21 cellular contexts compared by ENCODE assay signal in genomic region chr2:12036640-12036983, GRCh38.
A peak's percentile ranks its signal among the peaks of the same experiment; 100 is the strongest.
DNase-seq lines count a peak whose midpoint lies in the region; ATAC-seq and TF ChIP-seq lines count a peak whose summit lies in the region.
"Had no signal": no experiment of that assay in that cellular context is flagged by ENCODE, and none has a peak within 500 bp of the region (broad histone marks: within the 10 kb centered on the region; RNA-seq: fewer than 3 reads in every experiment).

No MANE protein-coding gene starts in this region.

- peaks cover 0 to 5% (median 0%) of the 10 kb centered on the region in 4 donors for H3K4me1 ChIP-seq in tibial nerve
- H3K4me1 ChIP-seq: left ventricle myocardium inferior, suprapubic skin, uterus had no signal

- H3K36me3 ChIP-seq in tibial nerve: no peaks in the 10 kb centered on the region
- H3K36me3 ChIP-seq: left ventricle myocardium inferior, suprapubic skin, uterus had no signal

- no peaks in the 10 kb centered on the region for H3K9me3 ChIP-seq in tibial nerve
- H3K9me3 ChIP-seq: suprapubic skin, uterus had no signal

- H3K27ac ChIP-seq in tibial nerve: no peak overlapping the region
- H3K27ac ChIP-seq: left ventricle myocardium inferior, RWPE1, suprapubic skin, uterus had no signal

- no peaks in the 10 kb centered on the region for H3K27me3 Mint-ChIP-seq in activated T-helper 17 cell treated with anti-CD3 and anti-CD28 coated beads, Interleukin-2, amount 50 U/mL, for 72 hours
- H3K27me3 Mint-ChIP-seq in stimulated activated memory B cell treated with anti-CD40 and anti-IgM and Interleukin-4, amounts not matched to agents 10 μg/mL and 1 μg/mL and 100 μg/mL, for 72 hours: no peaks in the 10 kb centered on the region
- H3K27me3 Mint-ChIP-seq: activated naive CD8-positive, alpha-beta T cell treated with anti-CD3 and anti-CD28 coated beads, Interleukin-2, amount 10 ng/mL, durations not matched to agents 7 days and 5 days; progenitor cell of endocrine pancreas had no signal

- no peak for TF ChIP-seq EP300 in tibial nerve (IDR thresholded peaks at IDR 0.05)

- 83 to 90% methylated on average over 8 of the region's 8 CpGs for WGBS in tibial nerve, 2 donors

- peak; percentile 8 for DNase-seq in activated CD4-positive, alpha-beta T cell treated with anti-CD3 and anti-CD28 coated beads, Interleukin-2, amount 50 U/mL, for 1 hour
- no peak for DNase-seq in activated CD4-positive, alpha-beta T cell treated with anti-CD3 and anti-CD28 coated beads for 1 hour
- DNase-seq in H4 (ENCODE audit: low spot score) (peak; percentile 25), tibial nerve (ENCODE audit: low spot score in 2 of 2) (no peak), left ventricle myocardium superior (no peak)
- no peak for DNase-seq in activated effector memory CD4-positive, alpha-beta T cell treated with Interleukin-2 at 50 U/mL for 16 hours
- DNase-seq: activated naive CD8-positive, alpha-beta T cell treated with anti-CD3 and anti-CD28 coated beads, Interleukin-2, amount 10 ng/mL, durations not matched to agents 7 days and 5 days; erythroblast; foreskin fibroblast; left ventricle myocardium inferior; NCI-H1105; NCI-H2029 treated with DMSO at 0.1 percent for 48 hours; NCI-H226; NK-92 treated with Interleukin-12 subunit alpha and Interleukin-12 subunit beta, amount 100 ng/mL, for 24 hours; uterus had no signal

- no peaks in the 10 kb centered on the region for H3K36me3 Mint-ChIP-seq in activated T-helper 17 cell treated with anti-CD3 and anti-CD28 coated beads, Interleukin-2, amount 50 U/mL, for 72 hours (ENCODE audit: low read depth)
- peaks cover 7% of the 10 kb centered on the region for H3K36me3 Mint-ChIP-seq in stimulated activated memory B cell treated with anti-CD40 and anti-IgM and Interleukin-4, amounts not matched to agents 10 μg/mL and 1 μg/mL and 100 μg/mL, for 72 hours

- H3K4me3 Mint-ChIP-seq in activated T-helper 17 cell treated with anti-CD3 and anti-CD28 coated beads, Interleukin-2, amount 50 U/mL, for 72 hours: peak overlapping the region; percentile 10
- H3K4me3 Mint-ChIP-seq in stimulated activated memory B cell treated with anti-CD40 and anti-IgM and Interleukin-4, amounts not matched to agents 10 μg/mL and 1 μg/mL and 100 μg/mL, for 72 hours: no peak overlapping the region
- H3K4me3 Mint-ChIP-seq: activated naive CD8-positive, alpha-beta T cell treated with anti-CD3 and anti-CD28 coated beads, Interleukin-2, amount 10 ng/mL, durations not matched to agents 7 days and 5 days; activated T-helper 1 cell treated with anti-CD3 and anti-CD28 coated beads, Interleukin-12 subunit alpha, Interleukin-12 subunit beta, Interleukin-2, Interleukin-4 antibody, amounts not matched to agents 30 ng/mL and 10 ng/mL and 1 ng/mL, durations not matched to agents 14 hours and 24 hours and 36 hours had no signal

- H3K9me3 Mint-ChIP-seq in activated T-helper 17 cell treated with anti-CD3 and anti-CD28 coated beads, Interleukin-2, amount 50 U/mL, for 72 hours: peaks cover 4% of the 10 kb centered on the region
- H3K9me3 Mint-ChIP-seq in stimulated activated memory B cell treated with anti-CD40 and anti-IgM and Interleukin-4, amounts not matched to agents 10 μg/mL and 1 μg/mL and 100 μg/mL, for 72 hours: peaks cover 11% of the 10 kb centered on the region

- intact Hi-C loops in left ventricle myocardium superior (cut with micrococcal nuclease): no loop called here

- peak overlapping the region; percentile 30 for H3K27ac Mint-ChIP-seq in activated T-helper 17 cell treated with anti-CD3 and anti-CD28 coated beads, Interleukin-2, amount 50 U/mL, for 72 hours
- H3K27ac Mint-ChIP-seq in stimulated activated memory B cell treated with anti-CD40 and anti-IgM and Interleukin-4, amounts not matched to agents 10 μg/mL and 1 μg/mL and 100 μg/mL, for 72 hours: peak overlapping the region; percentile 11
- H3K27ac Mint-ChIP-seq: activated naive CD8-positive, alpha-beta T cell treated with anti-CD3 and anti-CD28 coated beads, Interleukin-2, amount 10 ng/mL, durations not matched to agents 7 days and 5 days; activated T-helper 1 cell treated with anti-CD3 and anti-CD28 coated beads, Interleukin-12 subunit alpha, Interleukin-12 subunit beta, Interleukin-2, Interleukin-4 antibody, amounts not matched to agents 30 ng/mL and 10 ng/mL and 1 ng/mL, durations not matched to agents 14 hours and 24 hours and 36 hours; progenitor cell of endocrine pancreas had no signal

- no peak for TF ChIP-seq CTCF in tibial nerve (IDR thresholded peaks at IDR 0.05)

- no peak for TF ChIP-seq POLR2A in tibial nerve (IDR thresholded peaks at IDR 0.05)

- H3K4me3 ChIP-seq in tibial nerve: no peak overlapping the region
- H3K4me3 ChIP-seq: left ventricle myocardium inferior, suprapubic skin, uterus had no signal

- peaks cover 17% of the 10 kb centered on the region for H3K4me1 Mint-ChIP-seq in activated T-helper 17 cell treated with anti-CD3 and anti-CD28 coated beads, Interleukin-2, amount 50 U/mL, for 72 hours
- H3K4me1 Mint-ChIP-seq in stimulated activated memory B cell treated with anti-CD40 and anti-IgM and Interleukin-4, amounts not matched to agents 10 μg/mL and 1 μg/mL and 100 μg/mL, for 72 hours: peaks cover 61% of the 10 kb centered on the region

- ATAC-seq in activated T-helper 17 cell treated with anti-CD3 and anti-CD28 coated beads, Interleukin-2, amount 50 U/mL, for 72 hours (replicated peaks): peak; percentile 37
- peak; percentile 24 for ATAC-seq in stimulated activated memory B cell treated with anti-CD40 and anti-IgM and Interleukin-4, amounts not matched to agents 10 μg/mL and 1 μg/mL and 100 μg/mL, for 72 hours
- no peak for ATAC-seq in left ventricle myocardium superior

- H3K27me3 ChIP-seq in tibial nerve: no peaks in the 10 kb centered on the region
- H3K27me3 ChIP-seq: suprapubic skin, uterus had no signal

Comparison
In these comparisons a context has a peak if more than half of its experiments do, and no peak if none do; other contexts are left out.
1. DNase-seq: peak in activated CD4-positive, alpha-beta T cell treated with anti-CD3 and anti-CD28 coated beads, Interleukin-2, amount 50 U/mL, for 1 hour (single experiment) and H4 (single experiment); none in activated CD4-positive, alpha-beta T cell treated with anti-CD3 and anti-CD28 coated beads for 1 hour (single experiment), activated effector memory CD4-positive, alpha-beta T cell treated with Interleukin-2 at 50 U/mL for 16 hours (single experiment), tibial nerve (0 of 2) and left ventricle myocardium superior (single experiment).